Comparison of ENCODE assay signal across 8 cellular contexts in the genomic region with DNA sequence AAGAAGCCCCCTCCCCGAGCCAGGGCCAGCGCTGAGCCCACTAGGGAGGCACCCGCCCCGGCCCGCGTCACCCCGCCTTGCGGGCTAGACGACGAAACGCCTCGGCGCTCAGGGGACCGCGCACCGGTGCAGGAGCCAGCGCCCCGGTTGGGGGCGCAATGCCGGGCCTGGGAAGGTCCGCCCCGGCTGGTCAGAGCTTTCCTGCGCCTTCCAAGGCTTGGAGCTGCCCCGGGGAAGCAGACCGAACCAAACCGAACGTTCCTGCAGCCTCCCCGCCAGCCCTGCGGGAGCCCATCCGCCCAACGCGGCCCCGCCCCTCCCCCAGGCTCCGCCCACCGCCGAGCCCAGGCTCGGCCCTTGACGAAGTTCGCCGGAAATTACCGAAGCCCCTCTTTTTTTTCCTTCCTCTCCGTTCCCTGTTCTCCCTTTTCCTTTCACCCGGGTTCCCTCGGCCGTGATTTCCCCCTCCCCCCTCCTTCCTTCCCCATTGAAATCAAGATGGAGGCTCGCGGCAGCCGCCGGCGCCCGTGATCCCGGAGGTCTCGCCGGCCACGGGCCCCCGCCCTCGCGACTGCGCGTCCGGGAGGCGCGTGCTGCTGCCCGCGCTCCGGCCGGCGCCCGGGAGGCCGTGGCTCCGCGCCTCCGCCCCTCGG. TPM values are rescaled to one million over a fixed set of nuclear protein-coding genes. Genes with fewer than 3 reads are reported as not detected.
DNase-seq lines count a peak whose midpoint lies in the region; ATAC-seq, FAIRE-seq and TF ChIP-seq lines count a peak whose summit lies in the region.

TRIO (plus strand) TSS at position 487 of the 653 bp plus-strand sequence. CDS start 384 bp downstream, outside the sequence.

- H3K36me3 ChIP-seq in H1 (ENCODE audit: control insufficient read depth in 2 of 4, insufficient read depth in 4 of 4, low read length in 3 of 4), result no peaks in the 10 kb centered on the region
- peaks cover 0 to 3% of the 10 kb centered on the region in 2 experiments for H3K36me3 ChIP-seq in mesenchymal stem cell (ENCODE audit: control insufficient read depth in 1 of 2, insufficient read depth in 2 of 2, low read depth in 1 of 2, low read length in 2 of 2)

- no peak within 1 kb of the TSS for H3K14ac ChIP-seq in H1 (ENCODE audit: insufficient read length)
- peak within 1 kb of the TSS; percentile 51 to 93 for H3K14ac ChIP-seq in mesenchymal stem cell (ENCODE audit: low read length in 2 of 2)

- H2AFZ ChIP-seq in H1 (ENCODE audit: low read length), result peak within 1 kb of the TSS; percentile 94
- H2AFZ ChIP-seq in mesenchymal stem cell (ENCODE audit: low read depth, low read length), result peak within 1 kb of the TSS; percentile 29

- H3K9me3 ChIP-seq in H1 (ENCODE audit: insufficient read depth in 2 of 2, low read depth in 1 of 2, low read length in 1 of 2) (no peaks in the 10 kb centered on the region), mesenchymal stem cell (ENCODE audit: control insufficient read depth, low read length) (no peaks in the 10 kb centered on the region)

- peaks cover 20 to 35% of the 10 kb centered on the region in 2 experiments for H3K79me2 ChIP-seq in H1 (ENCODE audit: control insufficient read depth in 1 of 2, insufficient read depth in 2 of 2, low read length in 2 of 2)

- H3K4me2 ChIP-seq in H1 (ENCODE audit: insufficient read depth in 1 of 2, low read depth in 2 of 2, low read length in 2 of 2), result peak within 1 kb of the TSS; percentile 100
- H3K4me2 ChIP-seq in mesenchymal stem cell (ENCODE audit: low read length, poor library complexity, severe bottlenecking), result peak within 1 kb of the TSS; percentile 66

- POLR2A ChIA-PET in H1 (lab: Charles Lee; ENCODE audit: partially characterized antibody), result interaction anchor here (0.6 to 2.4 kb wide), 9 partner anchors 9 to 247 kb away, joined by 3 to 10 read pairs (median 4); no protein-coding TSS in a partner anchor

- WGBS in H1 (ENCODE audit: extremely low coverage in 1 of 2, insufficient coverage in 1 of 2, insufficient read length in 1 of 2, insufficient replicate concordance in 2 of 2, low coverage in 1 of 2, low lambda C conversion rate in 2 of 2, missing lambda C conversion rate in 1 of 2), 2 experiments, result 1% methylated on average over 50 of the region's 74 CpGs; no CpG with 5 or more reads in 1 of the 2 experiments
- under 1% methylated on average over 59 of the region's 74 CpGs for WGBS in mesenchymal stem cell

- H3K79me1 ChIP-seq in H1 (ENCODE audit: low read depth, low read length), result peaks cover 12% of the 10 kb centered on the region; the same call in 1 of the 2 replicates
- H3K79me1 ChIP-seq in mesenchymal stem cell (replicated peaks; ENCODE audit: low read length, poor library complexity, severe bottlenecking), result no peaks in the 10 kb centered on the region

- peak within 1 kb of the TSS; percentile 22; the same call in 1 of the 2 replicates for H2BK12ac ChIP-seq in H1 (ENCODE audit: low read depth, low read length)
- peak within 1 kb of the TSS in 1 of 2 experiments; percentile 64 for H2BK12ac ChIP-seq in mesenchymal stem cell (ENCODE audit: low read length in 2 of 2)

- H2AK5ac ChIP-seq in H1 (ENCODE audit: low read depth, low read length) (no peak within 1 kb of the TSS), mesenchymal stem cell (ENCODE audit: low read length, severe bottlenecking) (peak within 1 kb of the TSS; percentile 51)

- peak; percentile 42 to 57; a peak in 3 of 4 replicates for TF ChIP-seq RAD21 in H1 (IDR thresholded peaks at IDR 0.05 in 1 of 2, conservative IDR thresholded peaks at IDR 0.05 in 1 of 2; ENCODE audit: low read depth in 2 of 2, low read length in 2 of 2)

- peak; percentile 48 to 93 (median 90) for DNase-seq in C1 segment of cervical spinal cord (lab: John Stamatoyannopoulos, UW)
- DNase-seq in NCI-H526 treated with DMSO at 0.1 percent for 48 hours (lab: John Stamatoyannopoulos, UW), result peak; percentile 82
- DNase-seq in activated CD8-positive, alpha-beta memory T cell treated with anti-CD3 and anti-CD28 coated beads for 4 hours (ENCODE audit: low read depth in 2 of 2), result peak; percentile 57 to 61
- peak; percentile 85 to 99 for DNase-seq in H1 (ENCODE audit: low read depth in 1 of 2, low spot score in 2 of 2)
- peak; percentile 94 for DNase-seq in mesenchymal stem cell
- DNase-seq in stimulated activated CD8-positive, alpha-beta memory T cell treated with anti-CD3 and anti-CD28 coated beads, Interleukin-12 subunit alpha, Interleukin-12 subunit beta, amount 100 ng/mL, for 24 hours (ENCODE audit: extremely low read depth), result peak; percentile 58

- TF ChIP-seq CTCF in H1 (IDR thresholded peaks at IDR 0.05; ENCODE audit: control extremely low read depth in 1 of 3, insufficient read depth in 1 of 3, low read depth in 1 of 3, low read length in 3 of 3), result peak; percentile 46 to 70 (median 54)

- H2BK5ac ChIP-seq in H1 (ENCODE audit: low read depth, low read length) (peak within 1 kb of the TSS; percentile 73; the same call in 1 of the 2 replicates), mesenchymal stem cell (ENCODE audit: low read depth, low read length, poor library complexity, severe bottlenecking) (peak within 1 kb of the TSS; percentile 98)

- peak within 1 kb of the TSS; percentile 63 for H3K56ac ChIP-seq in H1 (replicated peaks; ENCODE audit: insufficient read length, low read depth, low read length)

- H2BK15ac ChIP-seq in H1 (ENCODE audit: low read length), result 0 out of 2 replicates have a peak within 1 kb of the TSS, but pooled peaks have one; percentile 23
- H2BK15ac ChIP-seq in mesenchymal stem cell (ENCODE audit: low read depth, poor library complexity, severe bottlenecking), result peak within 1 kb of the TSS; percentile 89

- H3K4me3 ChIP-seq in H1 (ENCODE audit: extremely low read depth in 1 of 4, insufficient read depth in 2 of 4, low read depth in 3 of 4, low read length in 4 of 4) (peak within 1 kb of the TSS; percentile 88 to 98 (median 94)), mesenchymal stem cell (ENCODE audit: insufficient read depth in 1 of 2, low read depth in 1 of 2, low read length in 2 of 2) (peak within 1 kb of the TSS; percentile 67 to 92)

- ATAC-seq in GM19324 (IDR thresholded peaks at IDR 0.05; ENCODE audit: low FRiP score, unreplicated experiment) (peak; percentile 51), HG03469 (IDR thresholded peaks at IDR 0.05; ENCODE audit: unreplicated experiment) (peak; percentile 24)

- H3K23ac ChIP-seq in H1 (ENCODE audit: insufficient read length) (no peak within 1 kb of the TSS), mesenchymal stem cell (ENCODE audit: low read length in 2 of 2) (peak within 1 kb of the TSS; percentile 10 to 75)

- H3K18ac ChIP-seq in H1 (ENCODE audit: extremely low read depth, low read length), result peak within 1 kb of the TSS; percentile 48; the same call in 1 of the 2 replicates
- H3K18ac ChIP-seq in mesenchymal stem cell (ENCODE audit: low read depth in 1 of 2, low read length in 2 of 2), result peak within 1 kb of the TSS; percentile 96 to 97

- CTCF ChIA-PET in H1 (lab: Charles Lee; ENCODE audit: partially characterized antibody), result interaction anchor here (0.6 to 5.9 kb wide), 10 partner anchors 10 to 153 kb away, joined by 3 to 30 read pairs (median 5); no protein-coding TSS in a partner anchor

- peak within 1 kb of the TSS; percentile 77; the same call in 1 of the 2 replicates for H4K8ac ChIP-seq in H1 (ENCODE audit: extremely low read depth, insufficient read depth, low read length)
- peak within 1 kb of the TSS; percentile 83 for H4K8ac ChIP-seq in mesenchymal stem cell (ENCODE audit: low read length)

- peaks cover 16% of the 10 kb centered on the region; the same call in 1 of the 2 replicates for H3K23me2 ChIP-seq in H1 (ENCODE audit: low read depth, low read length)

- peak within 1 kb of the TSS; percentile 41 for H3K4ac ChIP-seq in H1 (replicated peaks; ENCODE audit: insufficient read length, low read depth, low read length)
- peak within 1 kb of the TSS; percentile 89 to 95 for H3K4ac ChIP-seq in mesenchymal stem cell (ENCODE audit: low read depth in 1 of 2, low read length in 2 of 2)

- no peak for TF ChIP-seq EP300 in H1 (IDR thresholded peaks at IDR 0.05; ENCODE audit: borderline replicate concordance in 1 of 2, low read depth in 2 of 2, low read length in 2 of 2)

- H4K91ac ChIP-seq in H1 (replicated peaks; ENCODE audit: insufficient read length, low read length) (no peak within 1 kb of the TSS), mesenchymal stem cell (ENCODE audit: low read length) (peak within 1 kb of the TSS; percentile 94)

- H3K27ac ChIP-seq in H1 (ENCODE audit: low read depth, low read length) (peak within 1 kb of the TSS; percentile 42; the same call in 1 of the 2 replicates), mesenchymal stem cell (ENCODE audit: low read length, poor library complexity, severe bottlenecking) (peak within 1 kb of the TSS; percentile 96)

- H3K9ac ChIP-seq in H1 (replicated peaks in 1 of 4; ENCODE audit: extremely low read depth in 1 of 4, low read depth in 3 of 4, low read length in 3 of 4) (peak within 1 kb of the TSS; percentile 81 to 96 (median 88)), mesenchymal stem cell (ENCODE audit: low read length) (peak within 1 kb of the TSS; percentile 97)

- H3K27me3 ChIP-seq in H1 (replicated peaks in 1 of 4; ENCODE audit: control insufficient read depth in 3 of 4, extremely low read depth in 1 of 4, insufficient read depth in 3 of 4, low read length in 3 of 4) (peaks cover 0 to 2% (median 0%) of the 10 kb centered on the region in 4 experiments; a peak in 1 of 7 replicates), mesenchymal stem cell (ENCODE audit: control insufficient read depth in 1 of 2, insufficient read depth in 1 of 2, low read length in 2 of 2) (no peaks in the 10 kb centered on the region)

- peaks cover 20 to 21% of the 10 kb centered on the region in 2 experiments for H4K20me1 ChIP-seq in H1 (replicated peaks in 1 of 2; ENCODE audit: control insufficient read depth in 1 of 2, insufficient read depth in 2 of 2, low read length in 2 of 2)

- peaks cover 5 to 20% (median 10%) of the 10 kb centered on the region in 4 experiments; a peak in 6 of 7 replicates for H3K4me1 ChIP-seq in H1 (replicated peaks in 1 of 4; ENCODE audit: control insufficient read depth in 3 of 4, insufficient read depth in 4 of 4, low read length in 3 of 4)
- peaks cover 7% of the 10 kb centered on the region for H3K4me1 ChIP-seq in mesenchymal stem cell (ENCODE audit: control insufficient read depth, insufficient read depth, low read depth, low read length)

- H2BK120ac ChIP-seq in H1 (replicated peaks; ENCODE audit: low read depth, low read length) (peak within 1 kb of the TSS; percentile 43), mesenchymal stem cell (ENCODE audit: low read depth, low read length) (peak within 1 kb of the TSS; percentile 96)

- H4K5ac ChIP-seq in H1 (ENCODE audit: insufficient read length, low read depth, low read length), result peak within 1 kb of the TSS; percentile 39

- FAIRE-seq in H1 (lab: Jason Lieb, UNC), result no peak

- no peak within 1 kb of the TSS for H2BK20ac ChIP-seq in H1 (ENCODE audit: low read length)

- peak; percentile 37 to 63 for TF ChIP-seq POLR2A in H1 (IDR thresholded peaks at IDR 0.05; ENCODE audit: control extremely low read depth in 1 of 2, low read depth in 2 of 2, low read length in 2 of 2)

RNA-seq across cellular contexts. Expression of gene TRIO, which starts in this region (rescaled TPM):
- 69.1 and 70.4 TPM in 2 replicates for total RNA-seq in H1 (2021; fragmentation: NEBNext Ultra II Directional; extraction: Animal tissue kit (Norgen Biotek cat#: 25700))
- polyA plus RNA-seq in H1 (2011; rRNA removed), result 35.1 and 39.5 TPM in 2 replicates
- polyA plus RNA-seq in H1 (2011; cell fraction: cytosol; rRNA removed), result 41.2 TPM
- polyA plus RNA-seq in H1 (2011; cell fraction: nucleus; rRNA removed), result 199 TPM
- 39.2 to 59.2 TPM (median 43.1 TPM) in 4 replicates for polyA plus RNA-seq in H1 (2012, experiment 1 of 2)
- polyA plus RNA-seq in H1 (2012, experiment 2 of 2), result 4.4 TPM
- polyA plus RNA-seq in H1 (2013, experiment 1 of 2), result 15.5 TPM
- polyA plus RNA-seq in H1 (2013, experiment 2 of 2), result 15.1 TPM
- polyA minus RNA-seq in H1 (2011; rRNA and poly(A)+ RNA removed), result 338 and 362 TPM in 2 replicates
- 58.9 TPM for polyA minus RNA-seq in H1 (2011; cell fraction: cytosol; rRNA and poly(A)+ RNA removed)
- polyA minus RNA-seq in H1 (2011; cell fraction: nucleus; rRNA and poly(A)+ RNA removed), result 347 TPM
- 39.8 TPM for polyA plus RNA-seq in mesenchymal stem cell (2013, experiment 1 of 2)
- polyA plus RNA-seq in mesenchymal stem cell (2013, experiment 2 of 2), result 39.0 TPM

Comparison
In these comparisons a context has a peak if more than half of its experiments do, and no peak if none do; other contexts are left out.
1. Peak in every context shown above with its lines: DNase-seq, ATAC-seq, H3K4me3 ChIP-seq and H3K27ac ChIP-seq.